34 cellular contexts compared by ENCODE assay signal in the genomic region with DNA sequence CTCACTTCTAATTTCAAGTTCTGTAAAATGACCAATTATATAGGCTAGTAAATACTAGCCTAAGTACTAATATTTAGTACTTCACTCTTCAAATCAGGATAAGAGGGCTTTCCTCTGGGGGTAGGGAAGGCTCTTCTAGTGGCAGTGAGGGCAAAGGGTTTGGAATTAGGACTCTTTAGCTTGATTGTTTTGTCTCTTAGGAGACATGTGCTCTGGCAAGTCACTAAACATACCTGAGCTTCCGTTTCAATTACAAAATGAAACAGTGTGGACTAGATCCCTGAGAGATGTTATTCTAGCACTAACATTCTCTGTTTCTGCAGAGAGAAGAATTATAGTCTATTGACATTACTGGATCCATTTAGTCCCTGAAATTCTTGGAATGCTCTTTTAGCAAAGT.
"Had no signal": no experiment of that assay in that cellular context is flagged by ENCODE, and none has a peak within 500 bp of the region (broad histone marks: within the 10 kb centered on the region; RNA-seq: fewer than 3 reads in every experiment).

No MANE protein-coding gene starts in this region.

- H3K27ac ChIP-seq: brain microvascular endothelial cell, Peyer's patch, WERI-Rb-1 had no signal

- H3K4me1 ChIP-seq: Peyer's patch had no signal

- H3K4me3 Mint-ChIP-seq: activated CD8-positive, alpha-beta T cell treated with anti-CD3 and anti-CD28 coated beads for 36 hours; activated naive CD8-positive, alpha-beta T cell treated with anti-CD3 and anti-CD28 coated beads for 36 hours; activated T-cell treated with anti-CD3 and anti-CD28 coated beads, Interleukin-2, amount 50 U/mL, for 72 hours; activated T-helper 17 cell treated with anti-CD3 and anti-CD28 coated beads, Interleukin-2, amount 50 U/mL, for 72 hours; IgD-negative memory B cell had no signal

- H3K9me3 Mint-ChIP-seq: activated CD8-positive, alpha-beta T cell treated with anti-CD3 and anti-CD28 coated beads for 36 hours; activated naive CD8-positive, alpha-beta T cell treated with anti-CD3 and anti-CD28 coated beads for 36 hours; activated T-cell treated with anti-CD3 and anti-CD28 coated beads, Interleukin-2, amount 50 U/mL, for 72 hours; activated T-helper 17 cell treated with anti-CD3 and anti-CD28 coated beads, Interleukin-2, amount 50 U/mL, for 72 hours; IgD-negative memory B cell had no signal

- H3K36me3 ChIP-seq: brain microvascular endothelial cell, Peyer's patch, WERI-Rb-1 had no signal

- H3K4me1 Mint-ChIP-seq: activated T-helper 17 cell treated with anti-CD3 and anti-CD28 coated beads, Interleukin-2, amount 50 U/mL, for 72 hours; IgD-negative memory B cell had no signal

- H3K9me3 ChIP-seq: Peyer's patch had no signal

- H3K27me3 ChIP-seq: brain microvascular endothelial cell, Peyer's patch had no signal

- H3K4me3 ChIP-seq: Peyer's patch had no signal

- H3K36me3 Mint-ChIP-seq: activated naive CD8-positive, alpha-beta T cell treated with anti-CD3 and anti-CD28 coated beads for 36 hours; IgD-negative memory B cell had no signal

- DNase-seq: activated CD4-positive, alpha-beta T cell treated with anti-CD3 and anti-CD28 coated beads for 1 hour; activated CD4-positive, alpha-beta T cell treated with anti-CD3 and anti-CD28 coated beads for 48 hours; activated CD4-positive, CD25-positive, alpha-beta regulatory T cell; activated CD8-positive, alpha-beta T cell treated with anti-CD3 and anti-CD28 coated beads for 36 hours; activated effector memory CD4-positive, alpha-beta T cell treated with anti-CD3 and anti-CD28 coated beads, Interleukin-2, amount 50 U/mL, for 16 hours; activated naive CD4-positive, alpha-beta T cell; activated naive CD4-positive, alpha-beta T cell treated with anti-CD3 and anti-CD28 coated beads, Interleukin-2, amount 50 U/mL, for 16 hours; activated naive CD8-positive, alpha-beta T cell treated with anti-CD3 and anti-CD28 coated beads for 36 hours; activated T-cell treated with anti-CD3 and anti-CD28 coated beads, Interleukin-2, amount 50 U/mL, for 1 hour; activated T-cell treated with anti-CD3 and anti-CD28 coated beads, Interleukin-2, amount 50 U/mL, for 72 hours; amniotic stem cell; aorta; brain microvascular endothelial cell; Karpas-422; KBM-7; NCI-H1105; NCI-H1417 treated with DMSO at 0.1 percent for 48 hours; NCI-H187 treated with DMSO at 0.1 percent for 48 hours; NCI-H2081; NCI-H345; NCI-H510A; NCI-H526; NCI-H748 treated with DMSO at 0.1 percent for 48 hours; NK-92 treated with Interleukin-12 subunit alpha and Interleukin-12 subunit beta, amount 100 ng/mL, for 24 hours; PC-3; Peyer's patch; RPMI8226; SW 1271; T-helper 1 cell; T-helper 2 cell; T-helper 9 cell; WERI-Rb-1 had no signal

- H3K27ac Mint-ChIP-seq: activated CD8-positive, alpha-beta T cell treated with anti-CD3 and anti-CD28 coated beads for 36 hours; activated naive CD8-positive, alpha-beta T cell treated with anti-CD3 and anti-CD28 coated beads for 36 hours; activated T-cell treated with anti-CD3 and anti-CD28 coated beads, Interleukin-2, amount 50 U/mL, for 72 hours; activated T-helper 17 cell treated with anti-CD3 and anti-CD28 coated beads, Interleukin-2, amount 50 U/mL, for 72 hours; IgD-negative memory B cell had no signal
